9 cellular contexts compared by ENCODE assay signal in genomic region chr2:10668402-10669012, GRCh38. TPM values are rescaled to one million over a fixed set of nuclear protein-coding genes. Genes with fewer than 3 reads are reported as not detected.
DNase-seq lines count a peak whose midpoint lies in the region; TF ChIP-seq lines count a peak whose summit lies in the region.
"Had no signal": no experiment of that assay in that cellular context is flagged by ENCODE, and none has a peak within 500 bp of the region (broad histone marks: within the 10 kb centered on the region; RNA-seq: fewer than 3 reads in every experiment).

No MANE protein-coding gene starts in this region.

- no peak overlapping the region for H3K4me2 ChIP-seq in Karpas-422 (ENCODE audit: low read depth, low read length, poor library complexity, severe bottlenecking)

- TF ChIP-seq CTCF in endothelial cell (IDR thresholded peaks at IDR 0.05; ENCODE audit: unreplicated experiment) (peak; percentile 85), neural crest cell (conservative IDR thresholded peaks at IDR 0.05) (peak; percentile 85)

- H3K27ac ChIP-seq in Karpas-422 (ENCODE audit: low read length), result no peak overlapping the region

- H4K20me1 ChIP-seq in Karpas-422 (ENCODE audit: insufficient read depth, low read depth, low read length), result no peaks in the 10 kb centered on the region

- intact Hi-C loops in activated CD4-positive, alpha-beta T cell treated with anti-CD3 and anti-CD28 coated beads, Interleukin-2, amount 10 ng/mL, durations not matched to agents 24 days and 14 days (cut with micrococcal nuclease), result loop anchor here (1.0 kb wide), 1 partner anchor 221 kb away; no protein-coding TSS in a partner anchor

- H3K27me3 ChIP-seq in Karpas-422 (ENCODE audit: low read length), result no peaks in the 10 kb centered on the region

- DNase-seq in activated CD4-positive, alpha-beta T cell treated with anti-CD3 and anti-CD28 coated beads, Interleukin-2, amount 10 ng/mL, durations not matched to agents 24 days and 14 days, result peak; percentile 83
- no peak for DNase-seq in activated CD4-positive, alpha-beta T cell treated with anti-CD3 and anti-CD28 coated beads for 48 hours
- DNase-seq in Karpas-422 (peak; percentile 89), RKO (ENCODE audit: low spot score) (peak; percentile 75), endothelial cell (ENCODE audit: low spot score) (peak; percentile 27), neural crest cell (ENCODE audit: low read depth, low spot score) (peak; percentile 20), iPS-NIHi7 (ENCODE audit: extremely low spot score) (no peak)
- DNase-seq in activated CD8-positive, alpha-beta memory T cell treated with anti-CD3 and anti-CD28 coated beads, Interleukin-2, amount 50 U/mL, for 48 hours, result no peak

- H3K79me2 ChIP-seq in Karpas-422 (ENCODE audit: low read length), result peaks cover 36% of the 10 kb centered on the region

- no peaks in the 10 kb centered on the region for H3K27me3 Mint-ChIP-seq in activated CD4-positive, alpha-beta T cell treated with anti-CD3 and anti-CD28 coated beads, Interleukin-2, amount 10 ng/mL, durations not matched to agents 24 days and 14 days
- H3K27me3 Mint-ChIP-seq in endothelial cell (ENCODE audit: unreplicated experiment) (no peaks in the 10 kb centered on the region), neural crest cell (ENCODE audit: low read depth) (no peaks in the 10 kb centered on the region)

- H3K4me3 Mint-ChIP-seq in activated CD4-positive, alpha-beta T cell treated with anti-CD3 and anti-CD28 coated beads, Interleukin-2, amount 10 ng/mL, durations not matched to agents 24 days and 14 days, result no peak overlapping the region
- H3K4me3 Mint-ChIP-seq in endothelial cell (ENCODE audit: unreplicated experiment), result no peak overlapping the region
- no peak overlapping the region for H3K4me3 Mint-ChIP-seq in neural crest cell

- H3K36me3 ChIP-seq in Karpas-422 (ENCODE audit: insufficient read depth, low read length), result peaks cover 48% of the 10 kb centered on the region

- no peak overlapping the region for H3K9ac ChIP-seq in Karpas-422 (ENCODE audit: low read length)

- no peak overlapping the region for H2AFZ ChIP-seq in Karpas-422 (ENCODE audit: low read length)

- no peaks in the 10 kb centered on the region for H3K9me3 Mint-ChIP-seq in activated CD4-positive, alpha-beta T cell treated with anti-CD3 and anti-CD28 coated beads, Interleukin-2, amount 10 ng/mL, durations not matched to agents 24 days and 14 days
- H3K9me3 Mint-ChIP-seq in endothelial cell (ENCODE audit: unreplicated experiment), result no peaks in the 10 kb centered on the region
- no peaks in the 10 kb centered on the region for H3K9me3 Mint-ChIP-seq in neural crest cell
- H3K9me3 Mint-ChIP-seq: activated naive CD4-positive, alpha-beta T cell treated with anti-CD3 and anti-CD28 coated beads, Interleukin-2, amount 50 U/mL, for 72 hours had no signal

- H3K27ac Mint-ChIP-seq in activated CD4-positive, alpha-beta T cell treated with anti-CD3 and anti-CD28 coated beads, Interleukin-2, amount 10 ng/mL, durations not matched to agents 24 days and 14 days, result no peak overlapping the region
- H3K27ac Mint-ChIP-seq in endothelial cell (ENCODE audit: unreplicated experiment) (no peak overlapping the region), neural crest cell (ENCODE audit: unreplicated experiment) (no peak overlapping the region)
- H3K27ac Mint-ChIP-seq: activated naive CD4-positive, alpha-beta T cell treated with anti-CD3 and anti-CD28 coated beads, Interleukin-2, amount 50 U/mL, for 72 hours had no signal

- peaks cover 29% of the 10 kb centered on the region for H3K36me3 Mint-ChIP-seq in activated CD4-positive, alpha-beta T cell treated with anti-CD3 and anti-CD28 coated beads, Interleukin-2, amount 10 ng/mL, durations not matched to agents 24 days and 14 days (ENCODE audit: low read depth)
- H3K36me3 Mint-ChIP-seq in endothelial cell (ENCODE audit: low read depth, unreplicated experiment) (no peaks in the 10 kb centered on the region), neural crest cell (ENCODE audit: low read depth) (no peaks in the 10 kb centered on the region)

- no peaks in the 10 kb centered on the region for H3K9me2 ChIP-seq in Karpas-422 (replicated peaks; ENCODE audit: insufficient read depth, low read length)

- H3K4me1 ChIP-seq in Karpas-422 (ENCODE audit: low read length), result peaks cover 3% of the 10 kb centered on the region

- no peaks in the 10 kb centered on the region for H3K9me3 ChIP-seq in Karpas-422 (ENCODE audit: low read length)

- no peak overlapping the region for H3K4me3 ChIP-seq in Karpas-422 (ENCODE audit: low read length)

- H3K4me1 Mint-ChIP-seq in activated CD4-positive, alpha-beta T cell treated with anti-CD3 and anti-CD28 coated beads, Interleukin-2, amount 10 ng/mL, durations not matched to agents 24 days and 14 days, result peaks cover 3% of the 10 kb centered on the region
- H3K4me1 Mint-ChIP-seq in endothelial cell (ENCODE audit: unreplicated experiment), result no peaks in the 10 kb centered on the region
- no peaks in the 10 kb centered on the region for H3K4me1 Mint-ChIP-seq in neural crest cell

RNA-seq across cellular contexts. Expression of gene NOL10, which starts 21.3 kb away (rescaled TPM):
- 44.9 and 50.9 TPM in 2 replicates for total RNA-seq in activated CD4-positive, alpha-beta T cell treated with anti-CD3 and anti-CD28 coated beads, Interleukin-2, amount 10 ng/mL, durations not matched to agents 24 days and 14 days
- 16.6 and 19.6 TPM in 2 replicates for total RNA-seq in Karpas-422 (2014; rRNA removed; shearing (Covaris generic); ENCODE audit: low replicate concordance)
- total RNA-seq in endothelial cell (ENCODE audit: unreplicated experiment) (19.6 TPM), neural crest cell (31.0 and 31.4 TPM in 2 replicates)

RNA-seq across cellular contexts. Expression of gene ATP6V1C2, which starts 52.9 kb away (rescaled TPM):
- not detected in 2 replicates for total RNA-seq in activated CD4-positive, alpha-beta T cell treated with anti-CD3 and anti-CD28 coated beads, Interleukin-2, amount 10 ng/mL, durations not matched to agents 24 days and 14 days
- not detected in 2 replicates for total RNA-seq in Karpas-422 (2014; rRNA removed; shearing (Covaris generic); ENCODE audit: low replicate concordance)
- total RNA-seq in endothelial cell (ENCODE audit: unreplicated experiment), result not detected
- total RNA-seq in neural crest cell, result 0.14 TPM in 1 of 2 replicates, not detected in the other

Comparison
In these comparisons a context has a peak if more than half of its experiments do, and no peak if none do; other contexts are left out.
1. DNase-seq: peak in activated CD4-positive, alpha-beta T cell treated with anti-CD3 and anti-CD28 coated beads, Interleukin-2, amount 10 ng/mL, durations not matched to agents 24 days and 14 days (single experiment), Karpas-422 (single experiment), RKO (single experiment), endothelial cell (single experiment) and neural crest cell (single experiment); none in activated CD4-positive, alpha-beta T cell treated with anti-CD3 and anti-CD28 coated beads for 48 hours (single experiment), iPS-NIHi7 (single experiment) and activated CD8-positive, alpha-beta memory T cell treated with anti-CD3 and anti-CD28 coated beads, Interleukin-2, amount 50 U/mL, for 48 hours (single experiment).